In the genomic region with DNA sequence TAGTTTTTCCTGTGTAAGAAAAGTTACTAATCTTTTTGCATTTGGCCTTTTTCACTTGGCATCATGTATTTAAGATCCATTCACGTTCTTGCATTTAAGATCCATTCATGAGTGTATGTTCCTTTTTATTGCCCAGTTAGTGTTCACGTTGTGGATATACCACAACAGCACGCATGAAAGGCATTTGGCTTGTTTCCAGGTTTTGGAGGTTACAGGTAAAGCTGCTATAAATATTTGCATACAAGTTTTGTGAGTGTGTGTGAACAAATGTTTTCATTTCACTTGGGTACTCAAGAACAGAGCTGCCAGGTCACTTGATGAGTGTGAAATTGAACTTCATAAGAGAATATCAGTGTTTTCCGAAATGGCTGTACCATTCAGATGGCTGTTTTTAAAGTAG, we compare ENCODE assay signal across 19 cellular contexts.
DNase-seq lines count a peak whose midpoint lies in the region; TF ChIP-seq lines count a peak whose summit lies in the region.
"Had no signal": no experiment of that assay in that cellular context is flagged by ENCODE, and none has a peak within 500 bp of the region (broad histone marks: within the 10 kb centered on the region; RNA-seq: fewer than 3 reads in every experiment).

No MANE protein-coding gene starts in this region.

- intact Hi-C loops in posterior cingulate gyrus (cut with DNase I), result no loop called here
- intact Hi-C loops in OCI-LY7 (cut with micrococcal nuclease; ENCODE audit: unreplicated experiment), result no loop called here

- no peak overlapping the region for H2AFZ ChIP-seq in OCI-LY7 (ENCODE audit: low read length)

- H3K4me2 ChIP-seq in OCI-LY7 (ENCODE audit: low read length), result no peak overlapping the region
- H3K4me2 ChIP-seq: BLaER1, KMS-11, SK-N-SH had no signal

- H3K79me2 ChIP-seq in OCI-LY7 (ENCODE audit: insufficient read depth, low read depth, low read length), result no peaks in the 10 kb centered on the region

- no peaks in the 10 kb centered on the region for H3K36me3 ChIP-seq in OCI-LY7 (ENCODE audit: insufficient read depth, low read length)
- H3K36me3 ChIP-seq: BLaER1 had no signal

- CTCF ChIA-PET in OCI-LY7 (lab: Charles Lee; ENCODE audit: unreplicated experiment), result no interaction called here

- no peak overlapping the region for H3K4me3 ChIP-seq in GM12865 (ENCODE audit: low read depth, low read length)
- H3K4me3 ChIP-seq in OCI-LY7 (ENCODE audit: low read depth, low read length, poor library complexity, severe bottlenecking), result no peak overlapping the region
- H3K4me3 ChIP-seq: BLaER1 had no signal

- TF ChIP-seq CTCF in GM12865 (IDR thresholded peaks at IDR 0.05; ENCODE audit: insufficient read depth, low read depth, low read length, missing control alignments), result no peak
- TF ChIP-seq CTCF in OCI-LY7 (conservative IDR thresholded peaks at IDR 0.05; ENCODE audit: low read length), result no peak

- H4K20me1 ChIP-seq in OCI-LY7 (ENCODE audit: insufficient read depth, low read length), result no peaks in the 10 kb centered on the region
- H4K20me1 ChIP-seq: BLaER1 had no signal

- H3K9me2 ChIP-seq in OCI-LY7 (ENCODE audit: insufficient read depth, low read length), result no peaks in the 10 kb centered on the region
- H3K9me2 ChIP-seq: SK-N-SH had no signal

- H3K27ac ChIP-seq in OCI-LY7 (ENCODE audit: low read depth, low read length, poor library complexity, severe bottlenecking), result no peak overlapping the region
- H3K27ac ChIP-seq: BLaER1, HL-60, KMS-11 had no signal

- H3K9me3 ChIP-seq in OCI-LY7 (ENCODE audit: low read length), result no peaks in the 10 kb centered on the region
- H3K9me3 ChIP-seq: BLaER1, SK-N-SH had no signal

- POLR2A ChIA-PET in OCI-LY7 (lab: Charles Lee), result no interaction called here

- DNase-seq in COLO668 (lab: John Stamatoyannopoulos, UW; ENCODE audit: unreplicated experiment) (peak; percentile 11), GM12865 (ENCODE audit: low read depth) (peak; percentile 37), NCI-H345 treated with DMSO at 0.1 percent for 48 hours (lab: John Stamatoyannopoulos, UW; ENCODE audit: unreplicated experiment) (peak; percentile 1), NCI-H774 (lab: John Stamatoyannopoulos, UW) (peak; percentile 36), cerebellar cortex (ENCODE audit: low spot score) (no peak), posterior cingulate gyrus (no peak), OCI-LY7 (ENCODE audit: low spot score) (no peak)
- DNase-seq: CD4-positive, alpha-beta memory T cell; DMS79 treated with DMSO at 0.1 percent for 48 hours; H9; NCI-H1436; NCI-H1930; NCI-H226; OCI-M1; SHP77; SK-N-SH had no signal

- no TSS peak for BruUV-seq in OCI-LY7 (replicated peaks; lab: Mats Ljungman, UMichigan)

- no peaks in the 10 kb centered on the region for H3K4me1 ChIP-seq in OCI-LY7 (ENCODE audit: insufficient read depth, low read length, poor library complexity, severe bottlenecking)

Comparison
In these comparisons a context has a peak if more than half of its experiments do, and no peak if none do; other contexts are left out.
1. DNase-seq: peak in COLO668 (single experiment), GM12865 (single experiment), NCI-H345 treated with DMSO at 0.1 percent for 48 hours (single experiment) and NCI-H774 (single experiment); none in cerebellar cortex (single experiment), posterior cingulate gyrus (0 of 10) and OCI-LY7 (single experiment).